8 cellular contexts compared by ENCODE assay signal in genomic region chr20:40962733-40963504, GRCh38.
DNase-seq lines count a peak whose midpoint lies in the region; ATAC-seq and TF ChIP-seq lines count a peak whose summit lies in the region.

No MANE protein-coding gene starts in this region.

- ATAC-seq in activated CD8-positive, alpha-beta memory T cell treated with anti-CD3 and anti-CD28 coated beads, Interleukin-2, amount 10 ng/mL, durations not matched to agents 7 days and 5 days = peak; percentile 90

- TF ChIP-seq CTCF in epithelial cell of esophagus (IDR thresholded peaks at IDR 0.05; ENCODE audit: insufficient read depth, low read depth, low read length, missing control alignments) = peak; percentile 80

- CTCF ChIA-PET in activated CD8-positive, alpha-beta memory T cell treated with anti-CD3 and anti-CD28 coated beads, Interleukin-2, amount 10 ng/mL, durations not matched to agents 7 days and 5 days (lab: Charles Lee) = interaction anchor here (0.6 to 5.1 kb wide), 48 partner anchors 9 to 1913 kb away, joined by 3 to 92 read pairs (median 4); partner anchors contain the start of gene MAFB

- DNase-seq in SHP77 (lab: John Stamatoyannopoulos, UW) = peak; percentile 49 to 54
- DNase-seq in SHP77 treated with DMSO at 0.1 percent for 48 hours (lab: John Stamatoyannopoulos, UW) = no peak
- peak; percentile 79 for DNase-seq in HK-2 (ENCODE audit: unreplicated experiment)
- DNase-seq in NOMO-1 treated with DMSO at 0.1 percent for 48 hours (lab: John Stamatoyannopoulos, UW; ENCODE audit: unreplicated experiment) = peak; percentile 30
- DNase-seq in activated CD8-positive, alpha-beta memory T cell treated with anti-CD3 and anti-CD28 coated beads, Interleukin-2, amount 10 ng/mL, durations not matched to agents 7 days and 5 days = peak; percentile 83
- peak; percentile 69 for DNase-seq in epithelial cell of esophagus (ENCODE audit: low read depth)
- DNase-seq in myocyte (ENCODE audit: low read depth) = peak; percentile 62
- peak; percentile 58 for DNase-seq in stimulated activated CD8-positive, alpha-beta memory T cell treated with anti-CD3 and anti-CD28 coated beads, Interleukin-7, amount 100 ng/mL, for 24 hours (ENCODE audit: low read depth)

- no peak overlapping the region for H3K27ac Mint-ChIP-seq in activated CD8-positive, alpha-beta memory T cell treated with anti-CD3 and anti-CD28 coated beads, Interleukin-2, amount 10 ng/mL, durations not matched to agents 7 days and 5 days

- H3K27me3 Mint-ChIP-seq in activated CD8-positive, alpha-beta memory T cell treated with anti-CD3 and anti-CD28 coated beads, Interleukin-2, amount 10 ng/mL, durations not matched to agents 7 days and 5 days = peaks cover 5% of the 10 kb centered on the region

- no peak overlapping the region for H3K4me3 Mint-ChIP-seq in activated CD8-positive, alpha-beta memory T cell treated with anti-CD3 and anti-CD28 coated beads, Interleukin-2, amount 10 ng/mL, durations not matched to agents 7 days and 5 days

- no peaks in the 10 kb centered on the region for H3K36me3 Mint-ChIP-seq in activated CD8-positive, alpha-beta memory T cell treated with anti-CD3 and anti-CD28 coated beads, Interleukin-2, amount 10 ng/mL, durations not matched to agents 7 days and 5 days

- no peak overlapping the region for H3K4me3 ChIP-seq in epithelial cell of esophagus (ENCODE audit: low read length)

- peaks cover 15% of the 10 kb centered on the region for H3K4me1 Mint-ChIP-seq in activated CD8-positive, alpha-beta memory T cell treated with anti-CD3 and anti-CD28 coated beads, Interleukin-2, amount 10 ng/mL, durations not matched to agents 7 days and 5 days

- no peaks in the 10 kb centered on the region for H3K9me3 Mint-ChIP-seq in activated CD8-positive, alpha-beta memory T cell treated with anti-CD3 and anti-CD28 coated beads, Interleukin-2, amount 10 ng/mL, durations not matched to agents 7 days and 5 days (ENCODE audit: low read depth)
